Comparison of ENCODE assay signal across 23 cellular contexts in the genomic region with DNA sequence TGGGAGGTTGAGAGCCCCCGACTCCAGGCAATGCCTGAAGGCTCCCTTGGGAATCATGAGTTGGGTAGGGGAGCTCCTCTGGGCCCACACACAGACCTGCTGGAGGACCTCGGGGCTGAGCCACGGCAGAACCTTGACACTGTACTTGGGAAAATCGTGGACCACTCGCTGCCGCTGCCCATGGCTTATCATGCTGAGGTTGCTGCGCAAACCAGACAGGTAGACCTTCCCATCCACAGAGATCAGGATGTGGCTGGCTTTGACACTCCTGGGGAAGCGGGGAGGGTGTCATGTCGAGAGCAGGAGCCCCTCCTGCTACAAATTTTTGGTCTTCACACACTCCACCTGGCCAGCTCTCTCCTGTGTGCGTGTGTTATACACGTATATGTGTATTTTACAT. TPM values are rescaled to one million over a fixed set of nuclear protein-coding genes. Genes with fewer than 3 reads are reported as not detected.
A peak's percentile ranks its signal among the peaks of the same experiment; 100 is the strongest.
DNase-seq lines count a peak whose midpoint lies in the region; ATAC-seq and TF ChIP-seq lines count a peak whose summit lies in the region.
"Had no signal": no experiment of that assay in that cellular context is flagged by ENCODE, and none has a peak within 500 bp of the region (broad histone marks: within the 10 kb centered on the region; RNA-seq: fewer than 3 reads in every experiment).

No MANE protein-coding gene starts in this region.

- H3K79me2 ChIP-seq in hepatocyte: no peaks in the 10 kb centered on the region

- no peak overlapping the region for H3K27ac ChIP-seq in hepatocyte
- H3K27ac ChIP-seq: prostate gland, thoracic aorta had no signal

- H3K36me3 ChIP-seq in hepatocyte (replicated peaks; ENCODE audit: insufficient read depth, low read depth): no peaks in the 10 kb centered on the region
- H3K36me3 ChIP-seq: prostate gland had no signal

- no peaks in the 10 kb centered on the region for H3K4me1 ChIP-seq in hepatocyte (ENCODE audit: insufficient read depth)
- H3K4me1 ChIP-seq: prostate gland had no signal

- ATAC-seq in T-cell (replicated peaks in 1 of 4): peak; percentile 8 to 64 (median 16)
- ATAC-seq in stimulated activated effector memory CD8-positive, alpha-beta T cell treated with anti-CD3 and anti-CD28 coated beads, Interleukin-12 subunit alpha, Interleukin-12 subunit beta, amount 100 ng/mL, for 72 hours: no peak
- ATAC-seq: activated CD4-positive, CD25-positive, alpha-beta regulatory T cell treated with anti-CD3 and anti-CD28 coated beads, Interleukin-2, amount 50 U/mL, for 24 hours had no signal

- H3K9me3 ChIP-seq in hepatocyte (ENCODE audit: low read depth): no peaks in the 10 kb centered on the region
- H3K9me3 ChIP-seq: prostate gland, thoracic aorta had no signal

- H3K36me3 Mint-ChIP-seq in activated T-cell treated with anti-CD3 and anti-CD28 coated beads, Interleukin-2, amount 50 U/mL, for 24 hours (ENCODE audit: low read depth): peaks cover 88% of the 10 kb centered on the region
- peaks cover 23% of the 10 kb centered on the region for H3K36me3 Mint-ChIP-seq in T-cell
- peaks cover 58% of the 10 kb centered on the region for H3K36me3 Mint-ChIP-seq in stimulated activated effector memory CD8-positive, alpha-beta T cell treated with anti-CD3 and anti-CD28 coated beads, Interleukin-12 subunit alpha, Interleukin-12 subunit beta, amount 100 ng/mL, for 72 hours

- H3K9me3 Mint-ChIP-seq in activated T-cell treated with anti-CD3 and anti-CD28 coated beads, Interleukin-2, amount 50 U/mL, for 24 hours: no peaks in the 10 kb centered on the region
- no peaks in the 10 kb centered on the region for H3K9me3 Mint-ChIP-seq in T-cell
- H3K9me3 Mint-ChIP-seq in stimulated activated effector memory CD8-positive, alpha-beta T cell treated with anti-CD3 and anti-CD28 coated beads, Interleukin-12 subunit alpha, Interleukin-12 subunit beta, amount 100 ng/mL, for 72 hours: no peaks in the 10 kb centered on the region
- H3K9me3 Mint-ChIP-seq: nephron had no signal

- CTCF ChIA-PET in T-cell (lab: Charles Lee): interaction anchor here in 1 of 2 donors (0.6 to 3.5 kb wide), 4 partner anchors 9 to 85 kb away, joined by 3 to 24 read pairs (median 4); partner anchors contain the start of gene MAP3K3

- H3K4me3 Mint-ChIP-seq in activated T-cell treated with anti-CD3 and anti-CD28 coated beads, Interleukin-2, amount 50 U/mL, for 24 hours: no peak overlapping the region
- H3K4me3 Mint-ChIP-seq in T-cell: peak overlapping the region; percentile 71 to 88 (median 74)
- peak overlapping the region; percentile 25 for H3K4me3 Mint-ChIP-seq in stimulated activated effector memory CD8-positive, alpha-beta T cell treated with anti-CD3 and anti-CD28 coated beads, Interleukin-12 subunit alpha, Interleukin-12 subunit beta, amount 100 ng/mL, for 72 hours
- H3K4me3 Mint-ChIP-seq: nephron had no signal

- H3K27me3 Mint-ChIP-seq in activated T-cell treated with anti-CD3 and anti-CD28 coated beads, Interleukin-2, amount 50 U/mL, for 24 hours: no peaks in the 10 kb centered on the region
- H3K27me3 Mint-ChIP-seq in T-cell: no peaks in the 10 kb centered on the region

- H3K9me2 ChIP-seq in hepatocyte (replicated peaks; ENCODE audit: insufficient read depth): no peaks in the 10 kb centered on the region

- POLR2A ChIA-PET in T-cell (lab: Charles Lee): interaction anchor here (0.6 to 4.6 kb wide), 5 partner anchors 9 to 67 kb away, joined by 3 to 41 read pairs (median 4); partner anchors contain the start of gene DDX42 (in 1 of the 2)

- no peak overlapping the region for H3K4me3 ChIP-seq in hepatocyte
- H3K4me3 ChIP-seq: prostate gland, skin epidermis, thoracic aorta had no signal

- peaks cover 78% of the 10 kb centered on the region for H3K4me1 Mint-ChIP-seq in activated T-cell treated with anti-CD3 and anti-CD28 coated beads, Interleukin-2, amount 50 U/mL, for 24 hours (ENCODE audit: low read depth)
- peaks cover 77 to 83% (median 83%) of the 10 kb centered on the region in 3 donors for H3K4me1 Mint-ChIP-seq in T-cell
- H3K4me1 Mint-ChIP-seq in stimulated activated effector memory CD8-positive, alpha-beta T cell treated with anti-CD3 and anti-CD28 coated beads, Interleukin-12 subunit alpha, Interleukin-12 subunit beta, amount 100 ng/mL, for 72 hours: peaks cover 61% of the 10 kb centered on the region

- DNase-seq in activated T-cell treated with anti-CD3 and anti-CD28 coated beads, Interleukin-2, amount 50 U/mL, for 24 hours: no peak
- no peak for DNase-seq in activated T-cell treated with anti-CD3 and anti-CD28 coated beads, Interleukin-2, amount 50 U/mL, for 48 hours
- peak in 18 of 34 experiments; percentile 26 to 65 (median 40) for DNase-seq in T-cell
- peak; percentile 52 for DNase-seq in central memory CD4-positive, alpha-beta T cell
- no peak for DNase-seq in stimulated activated effector memory CD8-positive, alpha-beta T cell treated with anti-CD3 and anti-CD28 coated beads, Interleukin-12 subunit alpha, Interleukin-12 subunit beta, amount 100 ng/mL, for 72 hours (ENCODE audit: low spot score in 2 of 2)
- no peak for DNase-seq in DMS114 treated with DMSO at 0.1 percent for 48 hours (lab: John Stamatoyannopoulos, UW; ENCODE audit: unreplicated experiment)
- no peak for DNase-seq in COLO829 (ENCODE audit: low spot score)
- DNase-seq in hepatocyte (ENCODE audit: low spot score): no peak
- DNase-seq: cerebellar nuclear complex; COR-L47; effector CD4-positive, alpha-beta T cell; GOT3; mammary epithelial cell; NCI-H1417; NCI-H2171; NCI-H526 treated with DMSO at 0.1 percent for 48 hours; stimulated activated CD4-positive, alpha-beta T cell treated with anti-CD3 and anti-CD28 coated beads, Interleukin-4, amount 100 ng/mL, for 24 hours; T1000 had no signal

- H3K27me3 ChIP-seq in hepatocyte: no peaks in the 10 kb centered on the region

- WGBS in hepatocyte (ENCODE audit: low lambda C conversion rate, missing lambda C conversion rate): 94% methylated on average over 11 of the region's 11 CpGs

- no peaks in the 10 kb centered on the region for H4K20me1 ChIP-seq in hepatocyte (ENCODE audit: insufficient read depth, poor library complexity, severe bottlenecking)

- peak overlapping the region; percentile 91 for H3K27ac Mint-ChIP-seq in activated T-cell treated with anti-CD3 and anti-CD28 coated beads, Interleukin-2, amount 50 U/mL, for 24 hours
- H3K27ac Mint-ChIP-seq in T-cell: peak overlapping the region; percentile 92 to 97
- H3K27ac Mint-ChIP-seq in stimulated activated effector memory CD8-positive, alpha-beta T cell treated with anti-CD3 and anti-CD28 coated beads, Interleukin-12 subunit alpha, Interleukin-12 subunit beta, amount 100 ng/mL, for 72 hours: peak overlapping the region; percentile 92
- H3K27ac Mint-ChIP-seq: nephron had no signal

- H2AFZ ChIP-seq in hepatocyte: no peak overlapping the region

- no peak for TF ChIP-seq CTCF in hepatocyte (IDR thresholded peaks at IDR 0.05; ENCODE audit: poor library complexity)

- no peak overlapping the region for H3K4me2 ChIP-seq in hepatocyte

RNA-seq across cellular contexts. Expression of gene LIMD2, which starts 7.2 kb away (rescaled TPM):
- total RNA-seq in T-cell: 100 to 1,000 TPM; 534 to 851 (median 767) TPM
- total RNA-seq in hepatocyte: 14.5 and 20.7 TPM in 2 replicates
- polyA plus RNA-seq in hepatocyte: 31.1 and 35.3 TPM in 2 replicates

RNA-seq across cellular contexts. Expression of gene STRADA, which starts 34.4 kb away (rescaled TPM):
- total RNA-seq in T-cell (10 to 100 TPM; 46.9 to 58.8 (median 48.6) TPM), hepatocyte (15.3 and 19.9 TPM in 2 replicates)
- 24.4 and 27.6 TPM in 2 replicates for polyA plus RNA-seq in hepatocyte

Comparison
In these comparisons a context has a peak if more than half of its experiments do, and no peak if none do; other contexts are left out.
1. DNase-seq: peak in T-cell (18 of 34) and central memory CD4-positive, alpha-beta T cell (single experiment); none in activated T-cell treated with anti-CD3 and anti-CD28 coated beads, Interleukin-2, amount 50 U/mL, for 24 hours (single experiment), activated T-cell treated with anti-CD3 and anti-CD28 coated beads, Interleukin-2, amount 50 U/mL, for 48 hours (0 of 2), stimulated activated effector memory CD8-positive, alpha-beta T cell treated with anti-CD3 and anti-CD28 coated beads, Interleukin-12 subunit alpha, Interleukin-12 subunit beta, amount 100 ng/mL, for 72 hours (0 of 2), DMS114 treated with DMSO at 0.1 percent for 48 hours (single experiment), COLO829 (single experiment) and hepatocyte (single experiment).
2. RNA of gene LIMD2, which starts 7.2 kb away (total RNA-seq): 534 to 851 TPM in T-cell; 14.5 to 20.7 TPM in hepatocyte; every median in the first group is over 10 times any median in the second.
3. Peak in every context shown above with its lines, with median percentiles within 50 percentile points of each other: H3K27ac Mint-ChIP-seq.